11 cellular contexts compared by ENCODE assay signal in genomic region chr16:2530629-2531318, GRCh38. TPM values are rescaled to one million over a fixed set of nuclear protein-coding genes. Genes with fewer than 3 reads are reported as not detected.
DNase-seq lines count a peak whose midpoint lies in the region; ATAC-seq, FAIRE-seq and TF ChIP-seq lines count a peak whose summit lies in the region.
"Had no signal": no experiment of that assay in that cellular context is flagged by ENCODE, and none has a peak within 500 bp of the region (broad histone marks: within the 10 kb centered on the region; RNA-seq: fewer than 3 reads in every experiment).

No MANE protein-coding gene starts in this region.

- no peaks in the 10 kb centered on the region for H3K9me3 ChIP-seq in SK-N-SH
- H3K9me3 ChIP-seq in kidney (ENCODE audit: control insufficient read depth in 1 of 2, low read length in 2 of 2), result no peaks in the 10 kb centered on the region
- H3K9me3 ChIP-seq in stomach smooth muscle (ENCODE audit: control insufficient read depth in 2 of 2, low read length in 2 of 2), result no peaks in the 10 kb centered on the region
- H3K9me3 ChIP-seq: left lung had no signal

- H3K9ac ChIP-seq in SK-N-SH (peak overlapping the region; percentile 63; the same call in 1 of the 2 replicates), kidney (ENCODE audit: low read length in 2 of 2) (no peak overlapping the region), stomach smooth muscle (ENCODE audit: low read length in 2 of 2) (peak overlapping the region; percentile 72 to 74)

- H3K27me3 Mint-ChIP-seq in activated naive CD8-positive, alpha-beta T cell, result no peaks in the 10 kb centered on the region

- CTCF ChIA-PET in SK-N-SH (lab: Yijun Ruan, JAX), result interaction anchor here (0.6 to 1.0 kb wide), 3 partner anchors 11 to 100 kb away, joined by 3 to 5 read pairs (median 3); partner anchors contain the start of gene AMDHD2

- H3K27me3 ChIP-seq in SK-N-SH (ENCODE audit: insufficient read depth) (no peaks in the 10 kb centered on the region), stomach smooth muscle (ENCODE audit: control insufficient read depth in 1 of 2, insufficient read depth in 2 of 2, low read length in 2 of 2) (no peaks in the 10 kb centered on the region)
- H3K27me3 ChIP-seq: left lung had no signal

- no peak for TF ChIP-seq EP300 in SK-N-SH (IDR thresholded peaks at IDR 0.05; ENCODE audit: borderline replicate concordance in 1 of 2, low read depth in 1 of 2, low read length in 1 of 2)

- intact Hi-C loops in kidney (cut with DNase I), result no loop called here

- H3K9me3 Mint-ChIP-seq in activated naive CD8-positive, alpha-beta T cell (ENCODE audit: low read depth), result no peaks in the 10 kb centered on the region

- no peak for ATAC-seq in SK-N-SH treated with all-trans-retinoic acid at 6 μM for 48 hours
- no peak for ATAC-seq in GM18861 (IDR thresholded peaks at IDR 0.05; ENCODE audit: unreplicated experiment)
- ATAC-seq in HG02870 (IDR thresholded peaks at IDR 0.05; ENCODE audit: unreplicated experiment), result no peak
- ATAC-seq in HG03175 (IDR thresholded peaks at IDR 0.05; ENCODE audit: unreplicated experiment), result no peak

- no peak overlapping the region; a peak in 1 of 4 replicates for H3K4me3 ChIP-seq in SK-N-SH (ENCODE audit: low read depth in 2 of 2, low read length in 1 of 2)
- no peak overlapping the region for H3K4me3 ChIP-seq in kidney (ENCODE audit: low read length in 2 of 2)
- peak overlapping the region in 1 of 2 donors; percentile 47 for H3K4me3 ChIP-seq in stomach smooth muscle (ENCODE audit: low read length in 2 of 2)

- no peaks in the 10 kb centered on the region for H3K36me3 Mint-ChIP-seq in activated naive CD8-positive, alpha-beta T cell

- no peak overlapping the region for H3K27ac Mint-ChIP-seq in activated naive CD8-positive, alpha-beta T cell

- no peaks in the 10 kb centered on the region for H3K9me2 ChIP-seq in SK-N-SH

- WGBS in SK-N-SH (ENCODE audit: low lambda C conversion rate), result 92% methylated on average over 2 of the region's 14 CpGs

- no peak overlapping the region for H2AFZ ChIP-seq in SK-N-SH (ENCODE audit: low read depth)

- H3K4me2 ChIP-seq in SK-N-SH, result peak overlapping the region; percentile 95

- TF ChIP-seq CTCF in SK-N-SH (IDR thresholded peaks at IDR 0.05), result no peak
- no peak for TF ChIP-seq CTCF in kidney (IDR thresholded peaks at IDR 0.05; ENCODE audit: borderline replicate concordance, extremely low read depth, insufficient read depth)

- no peak for FAIRE-seq in kidney (lab: Jason Lieb, UNC)
- FAIRE-seq: A204.1 had no signal

- no peaks in the 10 kb centered on the region for H3K79me2 ChIP-seq in SK-N-SH (ENCODE audit: insufficient read depth)

- H3K4me1 Mint-ChIP-seq in activated naive CD8-positive, alpha-beta T cell (ENCODE audit: low read depth), result peaks cover 12% of the 10 kb centered on the region

- H3K36me3 ChIP-seq in SK-N-SH (replicated peaks in 1 of 2; ENCODE audit: control insufficient read depth in 1 of 2, insufficient read depth in 2 of 2, low read length in 1 of 2) (peaks cover under 1 to 18% of the 10 kb centered on the region in 2 experiments), kidney (ENCODE audit: control insufficient read depth in 1 of 2, insufficient read depth in 2 of 2, low read length in 2 of 2) (peaks cover 6 to 7% of the 10 kb centered on the region in 2 donors), stomach smooth muscle (ENCODE audit: control insufficient read depth in 2 of 2, insufficient read depth in 2 of 2, low read length in 2 of 2) (peaks cover 11 to 20% of the 10 kb centered on the region in 2 donors)

- POLR2A ChIA-PET in SK-N-SH (lab: Yijun Ruan, JAX), result interaction anchor here (0.7 to 2.2 kb wide), 2 partner anchors 10 to 376 kb away, joined by 3 to 15 read pairs; partner anchors contain the start of gene AMDHD2

- H3K27ac ChIP-seq in SK-N-SH (ENCODE audit: low read depth in 2 of 2, low read length in 1 of 2), result peak overlapping the region; percentile 67 to 81; a peak in 3 of 4 replicates
- peak overlapping the region in 1 of 2 donors; percentile 99 for H3K27ac ChIP-seq in kidney (ENCODE audit: low read depth in 2 of 2, low read length in 2 of 2)
- H3K27ac ChIP-seq in stomach smooth muscle (ENCODE audit: low read length), result peak overlapping the region; percentile 97

- no peak for TF ChIP-seq RAD21 in SK-N-SH (IDR thresholded peaks at IDR 0.05; ENCODE audit: low read length)

- H4K20me1 ChIP-seq in SK-N-SH (ENCODE audit: insufficient read depth), result no peaks in the 10 kb centered on the region

- H3K4me1 ChIP-seq in SK-N-SH (ENCODE audit: control insufficient read depth in 1 of 2, insufficient read depth in 2 of 2, low read depth in 1 of 2, low read length in 1 of 2), result peaks cover 0 to 8% of the 10 kb centered on the region in 2 experiments; a peak in 2 of 4 replicates
- peaks cover 4 to 6% of the 10 kb centered on the region in 2 donors for H3K4me1 ChIP-seq in kidney (ENCODE audit: control insufficient read depth in 1 of 2, insufficient read depth in 1 of 2, low read depth in 1 of 2, low read length in 2 of 2)
- peaks cover 17% of the 10 kb centered on the region for H3K4me1 ChIP-seq in stomach smooth muscle (ENCODE audit: control insufficient read depth, insufficient read depth, low read length)

- DNase-seq in SK-N-SH, result peak; percentile 46
- peak; percentile 84 for DNase-seq in kidney

- H3K4me3 Mint-ChIP-seq in activated naive CD8-positive, alpha-beta T cell, result peak overlapping the region; percentile 90

- peaks cover 18% of the 10 kb centered on the region for H3F3A ChIP-seq in SK-N-SH (replicated peaks; ENCODE audit: insufficient read depth)

TF ChIP-seq in SK-N-SH, 30 proteins besides CTCF, POLR2A, EP300 and RAD21 (continues in another document):
- TF ChIP-seq RCOR1 (IDR thresholded peaks at IDR 0.05; ENCODE audit: low read length) (no peak), FOSL2 (IDR thresholded peaks at IDR 0.05; ENCODE audit: borderline replicate concordance, low read depth) (no peak), USF1 (IDR thresholded peaks at IDR 0.05; ENCODE audit: borderline replicate concordance, low read depth) (no peak), ELF1 (IDR thresholded peaks at IDR 0.05) (no peak), MEF2A (IDR thresholded peaks at IDR 0.05; ENCODE audit: borderline replicate concordance, low read depth) (no peak), TEAD4 (IDR thresholded peaks at IDR 0.05; ENCODE audit: borderline replicate concordance, insufficient read depth) (no peak)

TF ChIP-seq in SK-N-SH treated with all-trans-retinoic acid at 6 μM for 48 hours, 23 proteins besides CTCF, POLR2A, EP300 and RAD21 (continues in another document):
- TF ChIP-seq BACH2 (CRISPR knock-in tag; IDR thresholded peaks at IDR 0.05; ENCODE audit: borderline replicate concordance) (no peak), CSDC2 (CRISPR knock-in tag; IDR thresholded peaks at IDR 0.05) (no peak), ESRRG (CRISPR knock-in tag; IDR thresholded peaks at IDR 0.05) (no peak), ZFP30 (CRISPR knock-in tag; IDR thresholded peaks at IDR 0.05) (no peak), CSRNP3 (CRISPR knock-in tag; IDR thresholded peaks at IDR 0.05) (no peak), PPARA (CRISPR knock-in tag; IDR thresholded peaks at IDR 0.05; ENCODE audit: borderline replicate concordance) (no peak), TCF4 (CRISPR knock-in tag; IDR thresholded peaks at IDR 0.05; ENCODE audit: borderline replicate concordance) (no peak)

RNA-seq across cellular contexts. Expression of gene CEMP1, which starts 0.4 kb away (rescaled TPM):
- polyA plus RNA-seq in SK-N-SH (2012; rRNA removed) (not detected in 2 replicates), kidney (ENCODE audit: insufficient read depth, low read depth, low replicate concordance) (not detected)
- polyA plus RNA-seq in SK-N-SH (2012; cell fraction: cytosol; rRNA removed), result not detected in 2 replicates
- 0.12 TPM in 1 of 2 replicates, not detected in the other for polyA plus RNA-seq in SK-N-SH (2012; cell fraction: nucleus; rRNA removed)
- total RNA-seq in kidney, result 0.54 TPM
- total RNA-seq: SK-MEL-5 had no signal

RNA-seq across cellular contexts. Expression of gene PDPK1, which starts 7.0 kb away (rescaled TPM):
- polyA plus RNA-seq in SK-N-SH (2012; rRNA removed) (22.0 and 33.4 TPM in 2 replicates), kidney (ENCODE audit: insufficient read depth, low read depth, low replicate concordance) (14.3 TPM)
- polyA plus RNA-seq in SK-N-SH (2012; cell fraction: cytosol; rRNA removed), result 18.8 and 27.2 TPM in 2 replicates
- polyA plus RNA-seq in SK-N-SH (2012; cell fraction: nucleus; rRNA removed), result 33.6 and 52.5 TPM in 2 replicates
- 52.3 TPM for total RNA-seq in kidney

RNA-seq across cellular contexts. Expression of gene AMDHD2, which starts 10.6 kb away (rescaled TPM):
- polyA plus RNA-seq in SK-N-SH (2012; rRNA removed) (38.1 and 50.7 TPM in 2 replicates), kidney (ENCODE audit: insufficient read depth, low read depth, low replicate concordance) (51.8 TPM)
- 10.0 and 16.0 TPM in 2 replicates for polyA plus RNA-seq in SK-N-SH (2012; cell fraction: cytosol; rRNA removed)
- 250 and 312 TPM in 2 replicates for polyA plus RNA-seq in SK-N-SH (2012; cell fraction: nucleus; rRNA removed)
- total RNA-seq in kidney, result 52.1 TPM

RNA-seq across cellular contexts. Expression of gene ATP6V0C, which starts 17.0 kb away (rescaled TPM):
- polyA plus RNA-seq in SK-N-SH (2012; rRNA removed) (30.2 and 80.1 TPM in 2 replicates), kidney (ENCODE audit: insufficient read depth, low read depth, low replicate concordance) (520 TPM)
- polyA plus RNA-seq in SK-N-SH (2012; cell fraction: cytosol; rRNA removed), result 61.1 and 88.7 TPM in 2 replicates
- polyA plus RNA-seq in SK-N-SH (2012; cell fraction: nucleus; rRNA removed), result 73.3 and 99.4 TPM in 2 replicates
- total RNA-seq in kidney, result 303 TPM

RNA-seq across cellular contexts. Expression of gene TBC1D24, which starts 55.8 kb away (rescaled TPM):
- polyA plus RNA-seq in SK-N-SH (2012; rRNA removed) (5.6 and 6.7 TPM in 2 replicates), kidney (ENCODE audit: insufficient read depth, low read depth, low replicate concordance) (23.9 TPM)
- 2.7 and 3.9 TPM in 2 replicates for polyA plus RNA-seq in SK-N-SH (2012; cell fraction: cytosol; rRNA removed)
- polyA plus RNA-seq in SK-N-SH (2012; cell fraction: nucleus; rRNA removed), result 18.3 and 20.6 TPM in 2 replicates
- total RNA-seq in kidney, result 25.7 TPM

Comparison
In these comparisons a context has a peak if more than half of its experiments do, and no peak if none do; other contexts are left out.
1. H3K9ac ChIP-seq: peak in SK-N-SH (single experiment) and stomach smooth muscle (2 of 2); none in kidney (0 of 2).